In genomic region chr6:104184036-104184435, GRCh38 we compare ENCODE assay signal across 30 cellular contexts.
"Had no signal": no experiment of that assay in that cellular context is flagged by ENCODE, and none has a peak within 500 bp of the region (broad histone marks: within the 10 kb centered on the region; RNA-seq: fewer than 3 reads in every experiment).

No MANE protein-coding gene starts in this region.

- H3K4me2 ChIP-seq: neural progenitor cell had no signal

- H3K4me1 ChIP-seq: neural progenitor cell, parathyroid adenoma, psoas muscle, right lobe of liver, sigmoid colon, suprapubic skin, testis, tibial artery, transverse colon, upper lobe of right lung, uterus had no signal

- H3K9ac ChIP-seq: neural progenitor cell, parathyroid adenoma had no signal

- H3K9me3 ChIP-seq: ovary, right lobe of liver, sigmoid colon, suprapubic skin, testis, tibial artery, transverse colon, upper lobe of right lung, uterus had no signal

- ATAC-seq: naive thymus-derived CD8-positive, alpha-beta T cell; natural killer cell treated with Interleukin-12 subunit alpha and Interleukin-12 subunit beta and Interleukin-15 and Interleukin-18, amount 100 ng/mL, for 72 hours; psoas muscle; right cardiac atrium; right lobe of liver; stimulated activated memory B cell treated with anti-CD40 and anti-IgM and Interleukin-4, amounts not matched to agents 10 μg/mL and 1 μg/mL and 100 μg/mL, for 72 hours; stimulated activated naive CD8-positive, alpha-beta T cell treated with anti-CD3 and anti-CD28 coated beads, Interleukin-15, amount 100 ng/mL, for 72 hours; stimulated activated naive CD8-positive, alpha-beta T cell treated with anti-CD3 and anti-CD28 coated beads, Interleukin-15, Interleukin-2, amounts not matched to agents 100 U/mL and 50 U/mL, for 24 hours; upper lobe of right lung had no signal

- H3K36me3 ChIP-seq: neural progenitor cell, ovary, right lobe of liver, sigmoid colon, suprapubic skin, tibial artery, transverse colon, upper lobe of right lung, uterus had no signal

- FAIRE-seq: small intestine had no signal

- H3K27ac ChIP-seq: neural progenitor cell, ovary, parathyroid adenoma, psoas muscle, right lobe of liver, sigmoid colon, suprapubic skin, testis, tibial artery, transverse colon, upper lobe of right lung, uterus had no signal

- H3K4me3 ChIP-seq: neural progenitor cell, ovary, psoas muscle, right lobe of liver, sigmoid colon, suprapubic skin, testis, tibial artery, transverse colon, upper lobe of right lung, uterus had no signal

- DNase-seq: naive B cell; naive thymus-derived CD8-positive, alpha-beta T cell; nephron progenitor cell; occipital lobe; ovary; posterior cingulate gyrus; psoas muscle; right cardiac atrium; right lobe of liver; sigmoid colon; small intestine; stimulated activated CD4-positive, alpha-beta T cell treated with anti-CD3 and anti-CD28 coated beads, Interleukin-15, amount 100 ng/mL, for 24 hours; stimulated activated CD4-positive, alpha-beta T cell treated with anti-CD3 and anti-CD28 coated beads, Interleukin-2, amount 100 ng/mL, for 24 hours; stimulated activated CD4-positive, alpha-beta T cell treated with anti-CD3 and anti-CD28 coated beads, Interleukin-2, amount 100 ng/mL, for 48 hours; stimulated activated CD4-positive, alpha-beta T cell treated with anti-CD3 and anti-CD28 coated beads, Interleukin-4, amount 100 ng/mL, for 4 hours; stimulated activated CD8-positive, alpha-beta memory T cell treated with anti-CD3 and anti-CD28 coated beads, Interleukin-4, amount 100 ng/mL, for 48 hours; stimulated activated naive CD4-positive, alpha-beta T cell; stimulated activated naive CD8-positive, alpha-beta T cell treated with anti-CD3 and anti-CD28 coated beads, Interleukin-15, amount 100 ng/mL, for 72 hours; stimulated activated naive CD8-positive, alpha-beta T cell treated with anti-CD3 and anti-CD28 coated beads, Interleukin-15, Interleukin-2, amounts not matched to agents 100 U/mL and 50 U/mL, for 24 hours; substantia nigra; testis; tibial artery; transverse colon; upper lobe of right lung; uterus had no signal

- H2AFZ ChIP-seq: neural progenitor cell, parathyroid adenoma had no signal

- H3K27me3 ChIP-seq: neural progenitor cell, ovary, right lobe of liver, sigmoid colon, suprapubic skin, testis, tibial artery, transverse colon, upper lobe of right lung, uterus had no signal

- H3K79me2 ChIP-seq: parathyroid adenoma had no signal
